Comparison of ENCODE assay signal across 23 cellular contexts in the genomic region with DNA sequence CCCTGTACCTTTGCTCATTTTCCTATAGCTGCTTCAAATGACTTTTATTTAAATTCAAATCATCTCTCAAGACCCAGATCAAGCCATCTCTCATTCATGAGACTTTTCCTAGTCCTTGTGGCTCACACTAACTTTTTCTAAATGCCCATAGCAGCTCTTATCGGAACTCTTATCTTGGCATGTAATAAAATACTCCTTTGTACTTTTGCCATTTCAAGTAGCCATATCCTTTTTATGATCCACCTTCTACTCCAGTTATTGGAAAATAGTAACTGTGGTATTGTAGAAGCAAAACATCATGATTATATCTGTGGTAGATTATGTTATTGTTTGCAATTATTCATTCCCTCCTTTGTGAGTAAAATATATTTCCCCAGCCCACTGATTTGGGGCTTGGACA.
"Had no signal": no experiment of that assay in that cellular context is flagged by ENCODE, and none has a peak within 500 bp of the region (broad histone marks: within the 10 kb centered on the region; RNA-seq: fewer than 3 reads in every experiment).

No MANE protein-coding gene starts in this region.

- FAIRE-seq: colon, keratinocyte, urothelium cell line had no signal

- H3K4me2 ChIP-seq: neural progenitor cell had no signal

- H2AFZ ChIP-seq: neural progenitor cell, parathyroid adenoma had no signal

- H3K79me2 ChIP-seq: parathyroid adenoma had no signal

- H3K36me3 ChIP-seq: gastrocnemius medialis, neural progenitor cell, right lobe of liver, tibial artery, upper lobe of left lung had no signal

- ATAC-seq: esophagus mucosa; gastrocnemius medialis; left lobe of liver; naive thymus-derived CD4-positive, alpha-beta T cell; right lobe of liver; stimulated activated memory B cell treated with anti-CD40 and anti-IgM and Interleukin-4, amounts not matched to agents 10 μg/mL and 1 μg/mL and 100 μg/mL, for 72 hours; stimulated activated naive CD8-positive, alpha-beta T cell treated with anti-CD3 and anti-CD28 coated beads, Interleukin-15, Interleukin-2, amounts not matched to agents 100 U/mL and 50 U/mL, for 24 hours had no signal

- DNase-seq: dorsolateral prefrontal cortex; effector CD4-positive, alpha-beta T cell; gastrocnemius medialis; head of caudate nucleus; naive thymus-derived CD4-positive, alpha-beta T cell; right lobe of liver; stimulated activated CD4-positive, alpha-beta T cell treated with anti-CD3 and anti-CD28 coated beads, Interleukin-2, amount 100 ng/mL, for 24 hours; stimulated activated CD4-positive, alpha-beta T cell treated with anti-CD3 and anti-CD28 coated beads, Interleukin-4, amount 100 ng/mL, for 4 hours; stimulated activated naive CD8-positive, alpha-beta T cell treated with anti-CD3 and anti-CD28 coated beads, Interleukin-15, Interleukin-2, amounts not matched to agents 100 U/mL and 50 U/mL, for 24 hours; substantia nigra; testis; tibial artery; upper lobe of left lung had no signal

- H3K4me1 ChIP-seq: gastrocnemius medialis, neural progenitor cell, parathyroid adenoma, right lobe of liver, testis, tibial artery had no signal

- H3K4me3 ChIP-seq: dorsolateral prefrontal cortex, gastrocnemius medialis, lung, neural progenitor cell, right lobe of liver, testis, tibial artery, upper lobe of left lung had no signal

- H3K9me3 ChIP-seq: gastrocnemius medialis, right lobe of liver, testis, tibial artery, upper lobe of left lung had no signal

- H3K27ac ChIP-seq: dorsolateral prefrontal cortex, epithelial cell of prostate, gastrocnemius medialis, neural progenitor cell, parathyroid adenoma, right lobe of liver, testis, tibial artery, upper lobe of left lung had no signal

- H3K9ac ChIP-seq: neural progenitor cell, parathyroid adenoma had no signal

- H3K27me3 ChIP-seq: dorsolateral prefrontal cortex, gastrocnemius medialis, neural progenitor cell, right lobe of liver, testis, tibial artery, upper lobe of left lung had no signal
